8 cellular contexts compared by ENCODE assay signal in the genomic region with DNA sequence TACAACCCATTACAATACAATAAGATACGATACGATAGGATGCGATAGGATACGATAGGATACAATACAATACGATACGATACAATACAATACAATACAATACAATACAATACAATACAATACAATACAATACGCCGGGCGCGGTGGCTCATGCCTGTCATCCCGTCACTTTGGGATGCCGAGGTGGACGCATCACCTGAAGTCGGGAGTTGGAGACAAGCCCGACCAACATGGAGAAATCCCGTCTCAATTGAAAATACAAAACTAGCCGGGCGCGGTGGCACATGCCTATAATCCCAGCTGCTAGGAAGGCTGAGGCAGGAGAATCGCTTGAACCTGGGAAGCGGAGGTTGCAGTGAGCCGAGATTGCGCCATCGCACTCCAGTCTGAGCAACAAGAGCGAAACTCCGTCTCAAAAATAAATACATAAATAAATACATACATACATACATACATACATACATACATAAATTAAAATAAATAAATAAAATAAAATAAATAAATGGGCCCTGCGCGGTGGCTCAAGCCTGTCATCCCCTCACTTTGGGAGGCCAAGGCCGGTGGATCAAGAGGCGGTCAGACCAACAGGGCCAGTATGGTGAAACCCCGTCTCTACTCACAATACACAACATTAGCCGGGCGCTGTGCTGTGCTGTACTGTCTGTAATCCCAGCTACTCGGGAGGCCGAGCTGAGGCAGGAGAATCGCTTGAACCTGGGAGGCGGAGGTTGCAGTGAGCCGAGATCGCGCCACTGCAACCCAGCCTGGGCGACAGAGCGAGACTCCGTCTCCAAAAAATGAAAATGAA.
A peak's percentile ranks its signal among the peaks of the same experiment; 100 is the strongest.
DNase-seq lines count a peak whose midpoint lies in the region; ATAC-seq and TF ChIP-seq lines count a peak whose summit lies in the region.
"Not testable (repeated sequence)": the region's sequence is repeated elsewhere in the genome, so short reads cannot be mapped to it uniquely, and the experiment has no call there.

No MANE protein-coding gene starts in this region.

- H3K9me3 ChIP-seq in CD4-positive, alpha-beta T cell (ENCODE audit: control insufficient read depth, low read length), result not testable (repeated sequence)

- POLR2A ChIA-PET in CD4-positive, alpha-beta T cell (lab: Charles Lee), result not testable (repeated sequence)

- H3K27me3 ChIP-seq in CD4-positive, alpha-beta T cell (ENCODE audit: control insufficient read depth, insufficient read depth, low read length); foreskin keratinocyte: not testable (repeated sequence)

- H3K27me3 Mint-ChIP-seq in CD4-positive, alpha-beta T cell; natural killer cell treated with Interleukin-12 subunit alpha and Interleukin-12 subunit beta and Interleukin-15 and Interleukin-18, amount 100 ng/mL, for 72 hours: not testable (repeated sequence)

- intact Hi-C loops in CD4-positive, alpha-beta T cell (cut with DNase I, micrococcal nuclease), result not testable (repeated sequence)

- not testable (repeated sequence) for H3K4me3 Mint-ChIP-seq in CD4-positive, alpha-beta T cell; natural killer cell treated with Interleukin-12 subunit alpha and Interleukin-12 subunit beta and Interleukin-15 and Interleukin-18, amount 100 ng/mL, for 72 hours

- DNase-seq in CD4-positive, alpha-beta T cell; foreskin keratinocyte; natural killer cell treated with Interleukin-12 subunit alpha and Interleukin-12 subunit beta and Interleukin-15 and Interleukin-18, amount 100 ng/mL, for 72 hours (ENCODE audit: low spot score): not testable (repeated sequence)

- H3K4me1 Mint-ChIP-seq in CD4-positive, alpha-beta T cell (ENCODE audit: low read depth); natural killer cell treated with Interleukin-12 subunit alpha and Interleukin-12 subunit beta and Interleukin-15 and Interleukin-18, amount 100 ng/mL, for 72 hours (ENCODE audit: low read depth in 2 of 2): not testable (repeated sequence)

- TF ChIP-seq CTCF in CD4-positive, alpha-beta T cell (IDR thresholded peaks at IDR 0.05); foreskin keratinocyte (conservative IDR thresholded peaks at IDR 0.05): not testable (repeated sequence)

- H3K27ac ChIP-seq in CD4-positive, alpha-beta T cell (ENCODE audit: low read depth, low read length); foreskin keratinocyte: not testable (repeated sequence)

- H3K36me3 Mint-ChIP-seq in CD4-positive, alpha-beta T cell (ENCODE audit: low read depth); natural killer cell treated with Interleukin-12 subunit alpha and Interleukin-12 subunit beta and Interleukin-15 and Interleukin-18, amount 100 ng/mL, for 72 hours: not testable (repeated sequence)

- H3K9me3 Mint-ChIP-seq in CD4-positive, alpha-beta T cell; natural killer cell treated with Interleukin-12 subunit alpha and Interleukin-12 subunit beta and Interleukin-15 and Interleukin-18, amount 100 ng/mL, for 72 hours: not testable (repeated sequence)

- not testable (repeated sequence) for H3K4me1 ChIP-seq in foreskin keratinocyte

- H3K27ac Mint-ChIP-seq in CD4-positive, alpha-beta T cell; natural killer cell treated with Interleukin-12 subunit alpha and Interleukin-12 subunit beta and Interleukin-15 and Interleukin-18, amount 100 ng/mL, for 72 hours: not testable (repeated sequence)

- ATAC-seq in CD4-positive, alpha-beta T cell (ENCODE audit: poor library complexity), result peak; percentile 56
- ATAC-seq in GM19035 (IDR thresholded peaks at IDR 0.05; ENCODE audit: unreplicated experiment) (peak; percentile 76), GM21528 (IDR thresholded peaks at IDR 0.05; ENCODE audit: low FRiP score, unreplicated experiment) (peak; percentile 85), HG02870 (IDR thresholded peaks at IDR 0.05; ENCODE audit: unreplicated experiment) (peak; percentile 72), HG03196 (IDR thresholded peaks at IDR 0.05; ENCODE audit: unreplicated experiment) (peak; percentile 83), SK-N-SH treated with all-trans-retinoic acid at 6 μM for 48 hours (peak; percentile 77), foreskin keratinocyte (peak; percentile 78)
- peak; percentile 84 to 87 for ATAC-seq in natural killer cell treated with Interleukin-12 subunit alpha and Interleukin-12 subunit beta and Interleukin-15 and Interleukin-18, amount 100 ng/mL, for 72 hours

- CTCF ChIA-PET in CD4-positive, alpha-beta T cell (lab: Charles Lee), result not testable (repeated sequence)
